In the genomic region with DNA sequence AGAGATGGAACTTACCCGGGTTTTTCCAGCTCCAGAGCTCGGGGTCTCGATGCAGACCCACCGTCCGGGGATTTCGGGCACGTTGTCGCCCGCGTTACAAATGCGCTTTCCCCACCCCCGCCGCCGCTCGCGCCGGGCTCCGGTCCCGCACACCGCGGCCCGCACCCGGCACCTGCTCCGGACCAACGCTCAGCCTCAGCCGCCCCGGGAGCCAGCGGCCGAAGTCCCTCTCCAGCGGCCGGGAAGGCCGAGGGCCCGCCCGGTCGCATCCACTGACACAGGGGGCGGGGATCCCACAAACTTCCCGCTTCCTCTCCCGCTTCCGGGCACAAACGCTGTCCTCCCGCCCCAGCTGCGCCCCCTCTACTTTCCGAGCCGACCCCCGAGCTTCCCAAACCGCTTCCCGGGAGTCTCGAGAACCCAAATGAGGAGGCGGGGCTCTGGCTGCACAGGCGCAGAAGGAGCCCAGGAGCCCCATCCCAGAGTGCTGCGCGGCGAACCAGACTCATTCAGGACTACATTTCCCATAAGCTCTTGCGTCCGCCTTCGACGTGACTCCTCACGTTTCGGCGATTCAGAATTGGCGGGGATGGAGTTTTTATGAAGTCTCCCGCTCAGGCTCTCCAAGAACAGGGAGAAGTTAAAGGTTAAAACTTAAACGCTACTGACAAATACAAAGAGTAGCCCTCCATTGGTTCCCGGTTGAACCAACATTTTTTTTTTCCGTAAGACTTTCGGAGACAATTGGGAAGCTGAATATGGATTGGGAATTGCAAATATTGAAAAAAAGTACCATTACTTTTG, we compare ENCODE assay signal across 8 cellular contexts. TPM values are rescaled to one million over a fixed set of nuclear protein-coding genes. Genes with fewer than 3 reads are reported as not detected.
A peak's percentile ranks its signal among the peaks of the same experiment; 100 is the strongest.
DNase-seq lines count a peak whose midpoint lies in the region; ATAC-seq and TF ChIP-seq lines count a peak whose summit lies in the region.

A gene (minus strand): TSS at position 442 of the 804 bp plus-strand sequence. CDS start 2,553 bp downstream, outside the sequence.

- DNase-seq in NCI-H748 treated with DMSO at 0.1 percent for 48 hours (lab: John Stamatoyannopoulos, UW) (peak; percentile 92), dorsolateral prefrontal cortex (peak; percentile 88 to 95 (median 93))
- peak; percentile 78 to 79 for DNase-seq in activated CD4-positive, alpha-beta T cell treated with anti-CD3 and anti-CD28 coated beads, Interleukin-2, amount 50 U/mL, for 4 hours
- peak; percentile 81 for DNase-seq in stimulated activated CD4-positive, alpha-beta T cell treated with anti-CD3 and anti-CD28 coated beads, Interleukin-4, amount 100 ng/mL, for 1 hour

- WGBS in liver: under 1% methylated on average over 66 of the region's 66 CpGs

- H3K4me3 ChIP-seq in dorsolateral prefrontal cortex (peak within 1 kb of the TSS; percentile 62 to 98 (median 83)), liver (ENCODE audit: low read depth in 1 of 3, low read length in 3 of 3) (peak within 1 kb of the TSS; percentile 85 to 94 (median 90))

- no peaks in the 10 kb centered on the region for H3K36me3 ChIP-seq in liver (ENCODE audit: control insufficient read depth in 4 of 4, insufficient read depth in 3 of 4, low read depth in 1 of 4, low read length in 3 of 4)

- intact Hi-C loops in dorsolateral prefrontal cortex (cut with DNase I): loop anchor here (5.0 to 10.0 kb wide), 5 partner anchors 77 to 558 kb away; a partner anchor contains a TSS

- H3K27me3 ChIP-seq in dorsolateral prefrontal cortex (no peaks in the 10 kb centered on the region), liver (ENCODE audit: control insufficient read depth in 4 of 4, insufficient read depth in 4 of 4, low read length in 3 of 4) (no peaks in the 10 kb centered on the region)

- TF ChIP-seq RAD21 in liver (IDR thresholded peaks at IDR 0.05): peak in 1 of 2 donors; percentile 32

- ATAC-seq in GM19372 (IDR thresholded peaks at IDR 0.05; ENCODE audit: low read depth, unreplicated experiment) (peak; percentile 78), HG03558 (IDR thresholded peaks at IDR 0.05; ENCODE audit: extremely low read depth, unreplicated experiment) (peak; percentile 60)

- H3K9ac ChIP-seq in liver (ENCODE audit: low read depth in 1 of 2, low read length in 2 of 2): peak within 1 kb of the TSS; percentile 71 to 82

- TF ChIP-seq CTCF in C4-2B (conservative IDR thresholded peaks at IDR 0.05) (no peak), dorsolateral prefrontal cortex (IDR thresholded peaks at IDR 0.05 in 54 of 56, conservative IDR thresholded peaks at IDR 0.05 in 2 of 56; ENCODE audit: low read depth in 1 of 56, partially characterized antibody in 56 of 56) (peak in 40 of 56 donors; percentile 4 to 68 (median 38)), liver (IDR thresholded peaks at IDR 0.05; ENCODE audit: low read depth, low read length, missing input control) (no peak)

- peak within 1 kb of the TSS; percentile 70 for H3K27ac ChIP-seq in C4-2B
- peak within 1 kb of the TSS in 49 of 59 donors; percentile 34 to 88 (median 75) for H3K27ac ChIP-seq in dorsolateral prefrontal cortex
- H3K27ac ChIP-seq in liver (ENCODE audit: low read depth in 1 of 2, low read length in 2 of 2): peak within 1 kb of the TSS; percentile 83 to 86

- peaks cover 0 to 29% (median 13%) of the 10 kb centered on the region in 4 donors for H3K4me1 ChIP-seq in liver (ENCODE audit: control insufficient read depth in 4 of 4, insufficient read depth in 4 of 4, low read length in 3 of 4)

- peaks cover 0 to 4% (median under 1%) of the 10 kb centered on the region in 4 donors for H3K9me3 ChIP-seq in liver (ENCODE audit: control insufficient read depth in 4 of 4, low read length in 3 of 4)

TF ChIP-seq in liver, 16 proteins besides CTCF, POLR2A, EP300 and RAD21:
- TF ChIP-seq, protein P1, sequence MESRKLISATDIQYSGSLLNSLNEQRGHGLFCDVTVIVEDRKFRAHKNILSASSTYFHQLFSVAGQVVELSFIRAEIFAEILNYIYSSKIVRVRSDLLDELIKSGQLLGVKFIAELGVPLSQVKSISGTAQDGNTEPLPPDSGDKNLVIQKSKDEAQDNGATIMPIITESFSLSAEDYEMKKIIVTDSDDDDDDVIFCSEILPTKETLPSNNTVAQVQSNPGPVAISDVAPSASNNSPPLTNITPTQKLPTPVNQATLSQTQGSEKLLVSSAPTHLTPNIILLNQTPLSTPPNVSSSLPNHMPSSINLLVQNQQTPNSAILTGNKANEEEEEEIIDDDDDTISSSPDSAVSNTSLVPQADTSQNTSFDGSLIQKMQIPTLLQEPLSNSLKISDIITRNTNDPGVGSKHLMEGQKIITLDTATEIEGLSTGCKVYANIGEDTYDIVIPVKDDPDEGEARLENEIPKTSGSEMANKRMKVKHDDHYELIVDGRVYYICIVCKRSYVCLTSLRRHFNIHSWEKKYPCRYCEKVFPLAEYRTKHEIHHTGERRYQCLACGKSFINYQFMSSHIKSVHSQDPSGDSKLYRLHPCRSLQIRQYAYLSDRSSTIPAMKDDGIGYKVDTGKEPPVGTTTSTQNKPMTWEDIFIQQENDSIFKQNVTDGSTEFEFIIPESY (IDR thresholded peaks at IDR 0.05): peak; percentile 68
- TF ChIP-seq, protein P2, sequence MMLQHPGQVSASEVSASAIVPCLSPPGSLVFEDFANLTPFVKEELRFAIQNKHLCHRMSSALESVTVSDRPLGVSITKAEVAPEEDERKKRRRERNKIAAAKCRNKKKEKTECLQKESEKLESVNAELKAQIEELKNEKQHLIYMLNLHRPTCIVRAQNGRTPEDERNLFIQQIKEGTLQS (IDR thresholded peaks at IDR 0.05): no peak
- TF ChIP-seq EGR1 (IDR thresholded peaks at IDR 0.05; ENCODE audit: low read depth in 2 of 2) (peak in 1 of 2 donors; percentile 45), FOXA1 (IDR thresholded peaks at IDR 0.05) (no peak), NR2F2 (IDR thresholded peaks at IDR 0.05) (no peak), HNF4A (conservative IDR thresholded peaks at IDR 0.05) (peak in 1 of 2 donors; percentile 32), GABPA (IDR thresholded peaks at IDR 0.05 in 1 of 2, conservative IDR thresholded peaks at IDR 0.05 in 1 of 2) (peak in 1 of 2 donors; percentile 69), HNF4G (IDR thresholded peaks at IDR 0.05) (no peak), RXRA (IDR thresholded peaks at IDR 0.05) (peak; percentile 19 to 28), TAF1 (conservative IDR thresholded peaks at IDR 0.05) (no peak), SP1 (IDR thresholded peaks at IDR 0.05) (peak; percentile 23), FOXA2 (IDR thresholded peaks at IDR 0.05) (no peak), JUND (IDR thresholded peaks at IDR 0.05) (no peak), YY1 (IDR thresholded peaks at IDR 0.05) (peak; percentile 77)
- TF ChIP-seq, protein P3, sequence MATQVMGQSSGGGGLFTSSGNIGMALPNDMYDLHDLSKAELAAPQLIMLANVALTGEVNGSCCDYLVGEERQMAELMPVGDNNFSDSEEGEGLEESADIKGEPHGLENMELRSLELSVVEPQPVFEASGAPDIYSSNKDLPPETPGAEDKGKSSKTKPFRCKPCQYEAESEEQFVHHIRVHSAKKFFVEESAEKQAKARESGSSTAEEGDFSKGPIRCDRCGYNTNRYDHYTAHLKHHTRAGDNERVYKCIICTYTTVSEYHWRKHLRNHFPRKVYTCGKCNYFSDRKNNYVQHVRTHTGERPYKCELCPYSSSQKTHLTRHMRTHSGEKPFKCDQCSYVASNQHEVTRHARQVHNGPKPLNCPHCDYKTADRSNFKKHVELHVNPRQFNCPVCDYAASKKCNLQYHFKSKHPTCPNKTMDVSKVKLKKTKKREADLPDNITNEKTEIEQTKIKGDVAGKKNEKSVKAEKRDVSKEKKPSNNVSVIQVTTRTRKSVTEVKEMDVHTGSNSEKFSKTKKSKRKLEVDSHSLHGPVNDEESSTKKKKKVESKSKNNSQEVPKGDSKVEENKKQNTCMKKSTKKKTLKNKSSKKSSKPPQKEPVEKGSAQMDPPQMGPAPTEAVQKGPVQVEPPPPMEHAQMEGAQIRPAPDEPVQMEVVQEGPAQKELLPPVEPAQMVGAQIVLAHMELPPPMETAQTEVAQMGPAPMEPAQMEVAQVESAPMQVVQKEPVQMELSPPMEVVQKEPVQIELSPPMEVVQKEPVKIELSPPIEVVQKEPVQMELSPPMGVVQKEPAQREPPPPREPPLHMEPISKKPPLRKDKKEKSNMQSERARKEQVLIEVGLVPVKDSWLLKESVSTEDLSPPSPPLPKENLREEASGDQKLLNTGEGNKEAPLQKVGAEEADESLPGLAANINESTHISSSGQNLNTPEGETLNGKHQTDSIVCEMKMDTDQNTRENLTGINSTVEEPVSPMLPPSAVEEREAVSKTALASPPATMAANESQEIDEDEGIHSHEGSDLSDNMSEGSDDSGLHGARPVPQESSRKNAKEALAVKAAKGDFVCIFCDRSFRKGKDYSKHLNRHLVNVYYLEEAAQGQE (IDR thresholded peaks at IDR 0.05): peak; percentile 73
- TF ChIP-seq, protein P4, sequence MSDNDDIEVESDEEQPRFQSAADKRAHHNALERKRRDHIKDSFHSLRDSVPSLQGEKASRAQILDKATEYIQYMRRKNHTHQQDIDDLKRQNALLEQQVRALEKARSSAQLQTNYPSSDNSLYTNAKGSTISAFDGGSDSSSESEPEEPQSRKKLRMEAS (IDR thresholded peaks at IDR 0.05): peak; percentile 50

RNA-seq across cellular contexts. Expression of the gene that starts here (rescaled TPM):
- total RNA-seq in dorsolateral prefrontal cortex (10 to 100 TPM; 10.1 to 22.8 (median 15.5) TPM), liver (1 to 10 TPM; 3.2 to 7.4 TPM)
- 1 to 10 TPM in 1 of 2 donors, under 1 TPM in 1; 0.70 to 1.0 TPM for polyA plus RNA-seq in liver

Comparison
In these comparisons a context has a peak if more than half of its experiments do, and no peak if none do; other contexts are left out.
1. Peak in every context shown above with its lines: DNase-seq, ATAC-seq, H3K4me3 ChIP-seq and H3K27ac ChIP-seq.
2. CTCF ChIP-seq: peak in dorsolateral prefrontal cortex (40 of 56); none in C4-2B (single experiment) and liver (single experiment).